Comparison of ENCODE assay signal across 10 cellular contexts in genomic region chr13:93226065-93226622, GRCh38. TPM values are rescaled to one million over a fixed set of nuclear protein-coding genes. Genes with fewer than 3 reads are reported as not detected.
A peak's percentile ranks its signal among the peaks of the same experiment; 100 is the strongest.
DNase-seq lines count a peak whose midpoint lies in the region; ATAC-seq and TF ChIP-seq lines count a peak whose summit lies in the region.
"Had no signal": no experiment of that assay in that cellular context is flagged by ENCODE, and none has a peak within 500 bp of the region (broad histone marks: within the 10 kb centered on the region; RNA-seq: fewer than 3 reads in every experiment).

No MANE protein-coding gene starts in this region.

- H3K27ac ChIP-seq in subcutaneous abdominal adipose tissue (ENCODE audit: low read depth, low read length): peak overlapping the region; percentile 96

- peak; percentile 32 for ATAC-seq in left lobe of liver

- TF ChIP-seq CTCF in brain (conservative IDR thresholded peaks at IDR 0.05): no peak

- no peaks in the 10 kb centered on the region for H3K9me3 ChIP-seq in subcutaneous abdominal adipose tissue (ENCODE audit: control insufficient read depth in 5 of 5, low read length in 5 of 5)

- H3K27me3 Mint-ChIP-seq in brain: peaks cover 23% of the 10 kb centered on the region
- peaks cover 60% of the 10 kb centered on the region for H3K27me3 Mint-ChIP-seq in activated T-cell treated with anti-CD3 and anti-CD28 coated beads, Interleukin-2, amount 50 U/mL, for 24 hours

- H3K27ac Mint-ChIP-seq in brain: peak overlapping the region; percentile 95 to 98 (median 98)
- no peak overlapping the region for H3K27ac Mint-ChIP-seq in activated T-cell treated with anti-CD3 and anti-CD28 coated beads, Interleukin-2, amount 50 U/mL, for 24 hours
- H3K27ac Mint-ChIP-seq: stimulated activated naive CD8-positive, alpha-beta T cell treated with anti-CD3 and anti-CD28 coated beads, Interleukin-15, Interleukin-2, amounts not matched to agents 100 ng/mL and 50 ng/mL, for 24 hours had no signal

- H3K9me3 Mint-ChIP-seq in brain: no peaks in the 10 kb centered on the region
- H3K9me3 Mint-ChIP-seq in activated T-cell treated with anti-CD3 and anti-CD28 coated beads, Interleukin-2, amount 50 U/mL, for 24 hours: no peaks in the 10 kb centered on the region

- H3K36me3 ChIP-seq in subcutaneous abdominal adipose tissue (ENCODE audit: control insufficient read depth in 5 of 5, insufficient read depth in 5 of 5, low read length in 5 of 5): no peaks in the 10 kb centered on the region

- DNase-seq in DMS153 (lab: John Stamatoyannopoulos, UW) (peak; percentile 51), DMS153 treated with DMSO at 0.1 percent for 48 hours (lab: John Stamatoyannopoulos, UW; ENCODE audit: unreplicated experiment) (no peak), left lobe of liver (ENCODE audit: low spot score) (peak; percentile 55), A172 (ENCODE audit: low spot score) (no peak), NCI-H2107 (lab: John Stamatoyannopoulos, UW) (no peak)
- no peak for DNase-seq in activated T-cell treated with anti-CD3 and anti-CD28 coated beads, Interleukin-2, amount 50 U/mL, for 24 hours
- DNase-seq: RPMI8226 had no signal

- H3K4me1 Mint-ChIP-seq in brain: peaks cover 60% of the 10 kb centered on the region
- peaks cover 6% of the 10 kb centered on the region for H3K4me1 Mint-ChIP-seq in activated T-cell treated with anti-CD3 and anti-CD28 coated beads, Interleukin-2, amount 50 U/mL, for 24 hours (ENCODE audit: low read depth)

- no peaks in the 10 kb centered on the region for H3K36me3 Mint-ChIP-seq in brain
- no peaks in the 10 kb centered on the region for H3K36me3 Mint-ChIP-seq in activated T-cell treated with anti-CD3 and anti-CD28 coated beads, Interleukin-2, amount 50 U/mL, for 24 hours (ENCODE audit: low read depth)

- peaks cover 2 to 36% (median 18%) of the 10 kb centered on the region in 5 donors for H3K4me1 ChIP-seq in subcutaneous abdominal adipose tissue (ENCODE audit: control insufficient read depth in 5 of 5, insufficient read depth in 5 of 5, low read length in 5 of 5)

- peak overlapping the region; percentile 90 to 99 (median 96) for H3K4me3 Mint-ChIP-seq in brain
- H3K4me3 Mint-ChIP-seq in activated T-cell treated with anti-CD3 and anti-CD28 coated beads, Interleukin-2, amount 50 U/mL, for 24 hours: no peak overlapping the region
- H3K4me3 Mint-ChIP-seq: stimulated activated naive CD8-positive, alpha-beta T cell treated with anti-CD3 and anti-CD28 coated beads, Interleukin-15, Interleukin-2, amounts not matched to agents 100 ng/mL and 50 ng/mL, for 24 hours had no signal

- H3K27me3 ChIP-seq in subcutaneous abdominal adipose tissue (ENCODE audit: control insufficient read depth in 5 of 5, insufficient read depth in 4 of 5, low read length in 5 of 5): peaks cover 0 to 4% (median 0%) of the 10 kb centered on the region in 5 donors

- H3K4me3 ChIP-seq in subcutaneous abdominal adipose tissue (ENCODE audit: low read depth in 1 of 5, low read length in 5 of 5): peak overlapping the region; percentile 69 to 96 (median 81)

- peak overlapping the region in 2 of 5 donors; percentile 72 to 77 for H3K9ac ChIP-seq in subcutaneous abdominal adipose tissue (ENCODE audit: low read length in 5 of 5)

RNA-seq across cellular contexts. Expression of gene GPC6, which starts 0.5 kb away (rescaled TPM):
- 8.5 TPM for polyA plus RNA-seq in brain (ENCODE audit: insufficient read depth, low read depth, low replicate concordance)
- 15.6 TPM for total RNA-seq in left lobe of liver
- 5.1 and 6.1 TPM in 2 replicates for total RNA-seq in A172 (2014; rRNA removed; shearing (Covaris generic))

Comparison
In these comparisons a context has a peak if more than half of its experiments do, and no peak if none do; other contexts are left out.
1. DNase-seq: peak in DMS153 (single experiment) and left lobe of liver (single experiment); none in DMS153 treated with DMSO at 0.1 percent for 48 hours (single experiment), activated T-cell treated with anti-CD3 and anti-CD28 coated beads, Interleukin-2, amount 50 U/mL, for 24 hours (single experiment), A172 (single experiment) and NCI-H2107 (single experiment).